ENCODE assay signal across 17 cellular contexts in the genomic region with DNA sequence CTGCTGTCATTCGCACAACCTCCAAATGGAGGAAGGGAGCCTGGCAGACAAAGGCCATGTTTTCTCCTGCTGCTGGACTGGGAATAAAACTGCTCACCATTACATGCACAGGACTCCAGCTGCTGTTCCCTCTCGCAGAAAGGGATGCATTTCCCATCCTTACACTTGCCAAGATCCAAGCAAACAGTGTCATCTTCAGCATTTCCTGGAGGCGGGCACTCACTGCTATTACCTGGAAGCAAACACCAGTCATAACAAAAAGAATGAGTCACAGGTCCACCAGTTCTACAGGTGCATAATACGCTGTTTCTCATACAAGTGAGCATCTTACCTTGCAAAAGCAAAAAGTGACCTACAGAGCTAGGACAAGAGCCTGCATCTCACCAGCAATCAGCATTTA. TPM values are rescaled to one million over a fixed set of nuclear protein-coding genes. Genes with fewer than 3 reads are reported as not detected.
A peak's percentile ranks its signal among the peaks of the same experiment; 100 is the strongest.
DNase-seq lines count a peak whose midpoint lies in the region; ATAC-seq, FAIRE-seq and TF ChIP-seq lines count a peak whose summit lies in the region.
"Had no signal": no experiment of that assay in that cellular context is flagged by ENCODE, and none has a peak within 500 bp of the region (broad histone marks: within the 10 kb centered on the region; RNA-seq: fewer than 3 reads in every experiment).

No MANE protein-coding gene starts in this region.

- no peaks in the 10 kb centered on the region for H3K79me2 ChIP-seq in K562 (ENCODE audit: control insufficient read depth, insufficient read depth, low read length)

- TF ChIP-seq CTCF in K562 (IDR thresholded peaks at IDR 0.05 in 2 of 3, conservative IDR thresholded peaks at IDR 0.05 in 1 of 3; ENCODE audit: insufficient read depth in 2 of 3, low read depth in 1 of 3, low read length in 3 of 3) = no peak
- TF ChIP-seq CTCF in right atrium auricular region (IDR thresholded peaks at IDR 0.05) = no peak
- no peak for TF ChIP-seq CTCF in coronary artery (IDR thresholded peaks at IDR 0.05)

- H3K4me3 ChIP-seq in K562 = no peak overlapping the region
- no peak overlapping the region for H3K4me3 ChIP-seq in right atrium auricular region
- no peak overlapping the region for H3K4me3 ChIP-seq in coronary artery
- H3K4me3 ChIP-seq: HAP-1, pancreas, SJCRH30 had no signal

- no peak for TF ChIP-seq RAD21 in K562 (CRISPR knock-in tag; conservative IDR thresholded peaks at IDR 0.05 in 1 of 2, IDR thresholded peaks at IDR 0.05 in 1 of 2)

- no peak for DNase-seq in activated T-cell treated with anti-CD3 and anti-CD28 coated beads, Interleukin-2, amount 50 U/mL, for 72 hours
- DNase-seq in activated T-cell treated with anti-CD3 and anti-CD28 coated beads for 4 hours (no peak), NCI-H2196 (lab: John Stamatoyannopoulos, UW; ENCODE audit: unreplicated experiment) (peak; percentile 72), K562 (ENCODE audit: extremely low read depth in 1 of 4, low spot score in 3 of 4) (no peak), right atrium auricular region (ENCODE audit: low spot score) (no peak), coronary artery (ENCODE audit: low spot score) (no peak), RCC 7860 (ENCODE audit: low spot score) (no peak)
- DNase-seq in stimulated activated effector memory CD8-positive, alpha-beta T cell treated with anti-CD3 and anti-CD28 coated beads, Interleukin-12 subunit alpha, Interleukin-12 subunit beta, amount 100 ng/mL, for 72 hours (ENCODE audit: low spot score in 2 of 2) = no peak
- DNase-seq: activated effector memory CD4-positive, alpha-beta T cell treated with Interleukin-2 at 50 U/mL for 16 hours; AML-193; cerebellar nuclear complex; mesenchymal stem cell; NCI-H526; pancreas; SJCRH30; WERI-Rb-1 had no signal

- no peak for TF ChIP-seq POLR2A in K562 (conservative IDR thresholded peaks at IDR 0.05)

- H3K4me1 ChIP-seq in K562 (replicated peaks in 1 of 2; ENCODE audit: control insufficient read depth in 2 of 2, insufficient read depth in 2 of 2, low read length in 2 of 2) (no peaks in the 10 kb centered on the region), right atrium auricular region (no peaks in the 10 kb centered on the region)
- H3K4me1 ChIP-seq: HAP-1, pancreas, SJCRH30 had no signal

- H3K27me3 ChIP-seq in K562 (ENCODE audit: control insufficient read depth in 2 of 2, insufficient read depth in 2 of 2, low read length in 2 of 2) (no peaks in the 10 kb centered on the region), right atrium auricular region (no peaks in the 10 kb centered on the region)
- H3K27me3 ChIP-seq: pancreas, SJCRH30 had no signal

- H2AFZ ChIP-seq in K562 (ENCODE audit: low read depth, low read length) = no peak overlapping the region

- POLR2A ChIA-PET in K562 (lab: Yijun Ruan, JAX) = interaction anchor here (0.7 kb wide), 1 partner anchor 13 kb away, joined by 4 read pairs; no protein-coding TSS in a partner anchor

- H3K9me3 Mint-ChIP-seq in activated T-cell treated with anti-CD3 and anti-CD28 coated beads, Interleukin-2, amount 50 U/mL, for 72 hours = no peaks in the 10 kb centered on the region
- no peaks in the 10 kb centered on the region for H3K9me3 Mint-ChIP-seq in stimulated activated effector memory CD8-positive, alpha-beta T cell treated with anti-CD3 and anti-CD28 coated beads, Interleukin-12 subunit alpha, Interleukin-12 subunit beta, amount 100 ng/mL, for 72 hours

- peaks cover 81% of the 10 kb centered on the region for H3K36me3 ChIP-seq in K562 (ENCODE audit: control insufficient read depth, insufficient read depth, low read length)
- peaks cover 69% of the 10 kb centered on the region for H3K36me3 ChIP-seq in right atrium auricular region

- no peaks in the 10 kb centered on the region for H3K9me1 ChIP-seq in K562 (ENCODE audit: control insufficient read depth, insufficient read depth, low read length)

- intact Hi-C loops in K562 (cut with micrococcal nuclease) = no loop called here

- no peak overlapping the region for H3K4me3 Mint-ChIP-seq in activated T-cell treated with anti-CD3 and anti-CD28 coated beads, Interleukin-2, amount 50 U/mL, for 72 hours
- H3K4me3 Mint-ChIP-seq in stimulated activated effector memory CD8-positive, alpha-beta T cell treated with anti-CD3 and anti-CD28 coated beads, Interleukin-12 subunit alpha, Interleukin-12 subunit beta, amount 100 ng/mL, for 72 hours = no peak overlapping the region

- no peak for TF ChIP-seq EP300 in K562 (IDR thresholded peaks at IDR 0.05; ENCODE audit: low read length)

- no TSS peak for BruUV-seq in K562 (replicated peaks; lab: Mats Ljungman, UMichigan)

- FAIRE-seq in K562 (lab: Jason Lieb, UNC) = no peak
- FAIRE-seq in RCC 7860 (lab: Jason Lieb, UNC) = no peak
- FAIRE-seq: pancreas had no signal

- H4K20me1 ChIP-seq in K562 (replicated peaks; ENCODE audit: control insufficient read depth, insufficient read depth, low read length) = no peaks in the 10 kb centered on the region

- WGBS in K562 (ENCODE audit: insufficient coverage, low coverage, missing lambda C conversion rate) = 95% methylated on average over 4 of the region's 4 CpGs

- 0 out of 4 replicates have a peak overlapping the region, but pooled peaks of 1 of the 2 experiments have one; percentile 32 for H3K9ac ChIP-seq in K562 (ENCODE audit: insufficient read depth in 1 of 2, low read depth in 2 of 2, low read length in 2 of 2)

- no peak overlapping the region for H3K4me2 ChIP-seq in K562 (ENCODE audit: insufficient read depth, low read length)

- H3K9me3 ChIP-seq in K562 (replicated peaks; ENCODE audit: control insufficient read depth, insufficient read depth, low read depth, low read length) (no peaks in the 10 kb centered on the region), right atrium auricular region (no peaks in the 10 kb centered on the region)
- H3K9me3 ChIP-seq: HAP-1, pancreas, SJCRH30 had no signal

- H3K27ac Mint-ChIP-seq in activated T-cell treated with anti-CD3 and anti-CD28 coated beads, Interleukin-2, amount 50 U/mL, for 72 hours = peak overlapping the region; percentile 47
- peak overlapping the region; percentile 40 for H3K27ac Mint-ChIP-seq in stimulated activated effector memory CD8-positive, alpha-beta T cell treated with anti-CD3 and anti-CD28 coated beads, Interleukin-12 subunit alpha, Interleukin-12 subunit beta, amount 100 ng/mL, for 72 hours

- no peak overlapping the region for H3K27ac ChIP-seq in K562 (ENCODE audit: extremely low read depth, low read depth, low read length)
- H3K27ac ChIP-seq in right atrium auricular region = no peak overlapping the region
- peak overlapping the region in 1 of 2 donors; percentile 25 for H3K27ac ChIP-seq in coronary artery
- H3K27ac ChIP-seq: pancreas, SJCRH30, WERI-Rb-1 had no signal

- H3K4me1 Mint-ChIP-seq in activated T-cell treated with anti-CD3 and anti-CD28 coated beads, Interleukin-2, amount 50 U/mL, for 72 hours (ENCODE audit: low read depth) = peaks cover 43% of the 10 kb centered on the region
- peaks cover 42% of the 10 kb centered on the region for H3K4me1 Mint-ChIP-seq in stimulated activated effector memory CD8-positive, alpha-beta T cell treated with anti-CD3 and anti-CD28 coated beads, Interleukin-12 subunit alpha, Interleukin-12 subunit beta, amount 100 ng/mL, for 72 hours

- peak; percentile 64 to 69 for ATAC-seq in activated T-cell treated with anti-CD3 and anti-CD28 coated beads, Interleukin-2, amount 50 U/mL, for 72 hours (replicated peaks in 1 of 2)
- no peak for ATAC-seq in K562
- peak; percentile 47 for ATAC-seq in stimulated activated effector memory CD8-positive, alpha-beta T cell treated with anti-CD3 and anti-CD28 coated beads, Interleukin-12 subunit alpha, Interleukin-12 subunit beta, amount 100 ng/mL, for 72 hours

- no peaks in the 10 kb centered on the region for H3K27me3 Mint-ChIP-seq in activated T-cell treated with anti-CD3 and anti-CD28 coated beads, Interleukin-2, amount 50 U/mL, for 72 hours (ENCODE audit: low read depth)

- CTCF ChIA-PET in K562 (lab: Yijun Ruan, JAX; ENCODE audit: low intra/inter-chr PET ratio) = no interaction called here

- in situ Hi-C loops in K562 (cut with MboI) = no loop called here

- peaks cover 3 to 6% of the 10 kb centered on the region in 2 donors for H3K36me3 Mint-ChIP-seq in activated T-cell treated with anti-CD3 and anti-CD28 coated beads, Interleukin-2, amount 50 U/mL, for 72 hours (ENCODE audit: insufficient read depth in 2 of 2)
- peaks cover 100% of the 10 kb centered on the region for H3K36me3 Mint-ChIP-seq in stimulated activated effector memory CD8-positive, alpha-beta T cell treated with anti-CD3 and anti-CD28 coated beads, Interleukin-12 subunit alpha, Interleukin-12 subunit beta, amount 100 ng/mL, for 72 hours

RNA-seq across cellular contexts. Expression of a gene that starts 22.7 kb away (rescaled TPM):
- 10 to 100 TPM; 70.4 to 75.9 TPM for total RNA-seq in activated T-cell treated with anti-CD3 and anti-CD28 coated beads, Interleukin-2, amount 50 U/mL, for 72 hours
- 0.39 TPM in 1 of 2 replicates, not detected in the other for total RNA-seq in K562 (2011; cell fraction: chromatin; rRNA removed; ENCODE audit: low replicate concordance)
- total RNA-seq in K562 (2011; cell fraction: nucleolus; rRNA removed) = not detected in 2 replicates
- total RNA-seq in K562 (2011; cell fraction: nucleoplasm; rRNA removed) = not detected in 2 replicates
- 0.50 TPM in 1 of 2 replicates, not detected in the other for total RNA-seq in K562 (2014; rRNA removed)
- total RNA-seq in K562 (2014; rRNA removed; fragmentation: Illumina TruSeq; extraction: Trizol) = 0.15 TPM in 1 of 2 replicates, not detected in the other
- total RNA-seq in K562 (2015; rRNA removed; fragmentation: Illumina TruSeq; extraction: Trizol) = not detected in 2 replicates
- 0.13 and 0.22 TPM in 2 replicates for total RNA-seq in K562 (2021)
- not detected in 2 replicates for polyA plus RNA-seq in K562 (2011; rRNA removed)
- polyA plus RNA-seq in K562 (2011; cell fraction: cytosol; rRNA removed) = not detected in 2 replicates
- not detected in 2 replicates for polyA plus RNA-seq in K562 (2011; cell fraction: nucleus; rRNA removed)
- 0.40 and 0.66 TPM in 2 replicates for polyA plus RNA-seq in K562 (2012)
- not detected in 2 replicates for polyA plus RNA-seq in K562 (2014; fragmentation: Illumina TruSeq; extraction: Trizol)
- polyA plus RNA-seq in K562 (2014; fragmentation: Nextera tagmentation; extraction: Ambion mirVana) = 10 to 100 TPM; 13.0 to 19.3 TPM
- polyA plus RNA-seq in K562 (2014; rRNA removed) = 0.04 TPM in 2 replicates
- not detected in 2 replicates for polyA minus RNA-seq in K562 (2011; rRNA and poly(A)+ RNA removed)
- polyA minus RNA-seq in K562 (2011; cell fraction: cytosol; rRNA and poly(A)+ RNA removed) = not detected in 2 replicates
- 0.13 and 0.67 TPM in 2 replicates for polyA minus RNA-seq in K562 (2011; cell fraction: nucleus; rRNA and poly(A)+ RNA removed)
- 10 to 100 TPM; 45.9 to 71.0 TPM for total RNA-seq in right atrium auricular region
- total RNA-seq: SJCRH30 had no signal

RNA-seq across cellular contexts. Expression of a gene that starts 58.6 kb away (rescaled TPM):
- total RNA-seq in activated T-cell treated with anti-CD3 and anti-CD28 coated beads, Interleukin-2, amount 50 U/mL, for 72 hours = 10 to 100 TPM; 22.9 to 30.1 TPM
- 65.9 and 125 TPM in 2 replicates for total RNA-seq in K562 (2011; cell fraction: chromatin; rRNA removed; ENCODE audit: low replicate concordance)
- total RNA-seq in K562 (2011; cell fraction: nucleolus; rRNA removed) = 40.0 and 49.9 TPM in 2 replicates
- 73.1 and 114 TPM in 2 replicates for total RNA-seq in K562 (2011; cell fraction: nucleoplasm; rRNA removed)
- total RNA-seq in K562 (2014; rRNA removed) (19.0 and 19.6 TPM in 2 replicates), K562 (2014; rRNA removed; fragmentation: Illumina TruSeq; extraction: Trizol) (28.1 and 33.7 TPM in 2 replicates), K562 (2015; rRNA removed; fragmentation: Illumina TruSeq; extraction: Trizol) (27.1 and 28.5 TPM in 2 replicates), K562 (2021) (27.9 and 30.0 TPM in 2 replicates), right atrium auricular region (10 to 100 TPM; 12.2 to 16.4 TPM)
- polyA plus RNA-seq in K562 (2011; rRNA removed) (11.8 and 12.8 TPM in 2 replicates), K562 (2014; fragmentation: Illumina TruSeq; extraction: Trizol) (21.5 and 22.1 TPM in 2 replicates), K562 (2014; fragmentation: Nextera tagmentation; extraction: Ambion mirVana) (1 to 10 TPM; 5.8 to 7.8 TPM), K562 (2014; rRNA removed) (15.2 and 16.4 TPM in 2 replicates)
- 3.0 and 5.7 TPM in 2 replicates for polyA plus RNA-seq in K562 (2011; cell fraction: cytosol; rRNA removed)
- 13.6 and 15.4 TPM in 2 replicates for polyA plus RNA-seq in K562 (2011; cell fraction: nucleus; rRNA removed)
- polyA plus RNA-seq in K562 (2012) = 21.8 and 24.0 TPM in 2 replicates
- 41.0 and 44.7 TPM in 2 replicates for polyA minus RNA-seq in K562 (2011; rRNA and poly(A)+ RNA removed)
- polyA minus RNA-seq in K562 (2011; cell fraction: cytosol; rRNA and poly(A)+ RNA removed) = 9.7 and 12.0 TPM in 2 replicates
- polyA minus RNA-seq in K562 (2011; cell fraction: nucleus; rRNA and poly(A)+ RNA removed) = 13.3 and 27.4 TPM in 2 replicates

Comparison
In these comparisons a context has a peak if more than half of its experiments do, and no peak if none do; other contexts are left out.
1. RNA of a gene that starts 22.7 kb away (total RNA-seq): 70.4 to 75.9 TPM in activated T-cell treated with anti-CD3 and anti-CD28 coated beads, Interleukin-2, amount 50 U/mL, for 72 hours and 45.9 to 71.0 TPM in right atrium auricular region; 0.13 to 0.50 TPM in K562; every median in the first group is over 10 times any median in the second.